Comparison of ENCODE assay signal across 17 cellular contexts in genomic region chr1:22380024-22380785, GRCh38.
DNase-seq lines count a peak whose midpoint lies in the region; ATAC-seq and TF ChIP-seq lines count a peak whose summit lies in the region.
"Had no signal": no experiment of that assay in that cellular context is flagged by ENCODE, and none has a peak within 500 bp of the region (broad histone marks: within the 10 kb centered on the region; RNA-seq: fewer than 3 reads in every experiment).

No MANE protein-coding gene starts in this region.

- 69 to 81% (median 74%) methylated on average over 10 of the region's 10 CpGs for WGBS in psoas muscle, 3 donors

- H2AFZ ChIP-seq in Loucy (ENCODE audit: low read length) = no peak overlapping the region

- in situ Hi-C loops in brain microvascular endothelial cell (cut with HindIII; ENCODE audit: low pct_ligation_motif_present, low sequenced_read_pairs) = no loop called here

- intact Hi-C loops in psoas muscle (cut with DNase I) = no loop called here

- no peak overlapping the region for H3K9ac ChIP-seq in Loucy (ENCODE audit: low read depth, low read length, poor library complexity, severe bottlenecking)

- H3K4me1 ChIP-seq in Loucy (ENCODE audit: insufficient read depth, low read length, poor library complexity, severe bottlenecking) = no peaks in the 10 kb centered on the region
- H3K4me1 ChIP-seq in psoas muscle = no peaks in the 10 kb centered on the region
- H3K4me1 ChIP-seq: uterus had no signal

- H3K36me3 ChIP-seq in Loucy (ENCODE audit: insufficient read depth, low read length) (no peaks in the 10 kb centered on the region), brain microvascular endothelial cell (replicated peaks) (no peaks in the 10 kb centered on the region), psoas muscle (ENCODE audit: insufficient read depth in 1 of 2, low read depth in 1 of 2) (no peaks in the 10 kb centered on the region)
- H3K36me3 ChIP-seq: uterus had no signal

- DNase-seq in GM03348 (ENCODE audit: low spot score) (peak; percentile 25), brain microvascular endothelial cell (peak; percentile 31), psoas muscle (peak; percentile 27 to 65), NCI-H82 treated with DMSO at 0.1 percent for 48 hours (lab: John Stamatoyannopoulos, UW; ENCODE audit: unreplicated experiment) (no peak), NCI-H748 (lab: John Stamatoyannopoulos, UW; ENCODE audit: unreplicated experiment) (no peak)
- DNase-seq: activated B cell treated with CpG ODN at 0.5 μM for 24 hours; activated naive CD4-positive, alpha-beta T cell treated with anti-CD3 and anti-CD28 coated beads for 36 hours; CD4-positive, CD25-positive, alpha-beta regulatory T cell; head of caudate nucleus; naive B cell; NCI-H1105 treated with DMSO at 0.1 percent for 48 hours; NCI-H2227 treated with DMSO at 0.1 percent for 48 hours; stimulated activated CD4-positive, alpha-beta T cell treated with anti-CD3 and anti-CD28 coated beads, Interleukin-2, amount 100 ng/mL, for 48 hours; uterus had no signal

- ATAC-seq in psoas muscle (no peak), HG02623 (IDR thresholded peaks at IDR 0.05; ENCODE audit: unreplicated experiment) (no peak)
- ATAC-seq: stimulated activated effector memory CD8-positive, alpha-beta T cell treated with anti-CD3 and anti-CD28 coated beads, Interleukin-12 subunit alpha, Interleukin-12 subunit beta, amount 100 ng/mL, for 72 hours had no signal

- H3K4me3 ChIP-seq in Loucy (ENCODE audit: low read length, poor library complexity, severe bottlenecking) (no peak overlapping the region), brain microvascular endothelial cell (ENCODE audit: low read depth, low read length) (no peak overlapping the region), psoas muscle (no peak overlapping the region)
- H3K4me3 ChIP-seq: uterus had no signal

- no peak overlapping the region for H3K4me2 ChIP-seq in Loucy (ENCODE audit: low read depth, low read length, poor library complexity, severe bottlenecking)

- H3K27me3 ChIP-seq in Loucy (ENCODE audit: insufficient read depth, low read length, poor library complexity, severe bottlenecking) (peaks cover 12% of the 10 kb centered on the region), brain microvascular endothelial cell (replicated peaks) (no peaks in the 10 kb centered on the region), psoas muscle (ENCODE audit: insufficient read depth in 3 of 3, low read length in 2 of 3) (peaks cover 0 to 43% (median 8%) of the 10 kb centered on the region in 3 donors)
- H3K27me3 ChIP-seq: uterus had no signal

- H3K9me3 ChIP-seq in Loucy (ENCODE audit: insufficient read depth, low read depth, low read length) (no peaks in the 10 kb centered on the region), psoas muscle (no peaks in the 10 kb centered on the region)
- H3K9me3 ChIP-seq: uterus had no signal

- H3K27ac ChIP-seq in brain microvascular endothelial cell = no peak overlapping the region
- H3K27ac ChIP-seq in psoas muscle = no peak overlapping the region
- H3K27ac ChIP-seq: uterus had no signal

- H3K79me2 ChIP-seq in Loucy (ENCODE audit: insufficient read depth, low read length) = no peaks in the 10 kb centered on the region

- TF ChIP-seq CTCF in Loucy (conservative IDR thresholded peaks at IDR 0.05; ENCODE audit: low read length) (peak; percentile 42), brain microvascular endothelial cell (IDR thresholded peaks at IDR 0.05; ENCODE audit: low read depth, low read length, missing control alignments) (no peak), psoas muscle (IDR thresholded peaks at IDR 0.05) (no peak)

- no peaks in the 10 kb centered on the region for H4K20me1 ChIP-seq in Loucy (ENCODE audit: insufficient read depth, low read length, poor library complexity, severe bottlenecking)

- no peaks in the 10 kb centered on the region for H3K9me2 ChIP-seq in Loucy (replicated peaks; ENCODE audit: low read depth, low read length)

- H3F3A ChIP-seq in Loucy (ENCODE audit: low read depth) = no peaks in the 10 kb centered on the region

Comparison
In these comparisons a context has a peak if more than half of its experiments do, and no peak if none do; other contexts are left out.
1. DNase-seq: peak in GM03348 (single experiment), brain microvascular endothelial cell (single experiment) and psoas muscle (2 of 2); none in NCI-H82 treated with DMSO at 0.1 percent for 48 hours (single experiment) and NCI-H748 (single experiment).